ENCODE assay signal across 8 cellular contexts in genomic region chr9:128899566-128900322, GRCh38. TPM values are rescaled to one million over a fixed set of nuclear protein-coding genes. Genes with fewer than 3 reads are reported as not detected.
DNase-seq lines count a peak whose midpoint lies in the region; ATAC-seq and TF ChIP-seq lines count a peak whose summit lies in the region.

No MANE protein-coding gene starts in this region.

- BruUV-seq in mammary epithelial cell (replicated peaks; lab: Mats Ljungman, UMichigan): TSS peak; percentile 95

- TF ChIP-seq CTCF in NB4 (IDR thresholded peaks at IDR 0.05; ENCODE audit: low read depth, low read length): no peak
- TF ChIP-seq CTCF in mammary epithelial cell (conservative IDR thresholded peaks at IDR 0.05 in 1 of 2, IDR thresholded peaks at IDR 0.05 in 1 of 2; ENCODE audit: extremely low read depth in 1 of 2, insufficient read depth in 1 of 2, low read depth in 1 of 2, low read length in 2 of 2): peak in 1 of 2 donors; percentile 28
- TF ChIP-seq CTCF in ovary (IDR thresholded peaks at IDR 0.05): no peak

- H3K4me3 Mint-ChIP-seq in CD4-positive, alpha-beta memory T cell: peak overlapping the region in 7 of 8 donors; percentile 58 to 82 (median 63)
- peak overlapping the region; percentile 80 for H3K4me3 Mint-ChIP-seq in natural killer cell treated with Interleukin-12 subunit alpha and Interleukin-12 subunit beta and Interleukin-15 and Interleukin-18, amount 100 ng/mL, for 72 hours

- WGBS in mammary epithelial cell (ENCODE audit: low coverage, missing lambda C conversion rate): 17% methylated on average over 8 of the region's 8 CpGs
- WGBS in ovary, 3 donors: 70 to 74% (median 70%) methylated on average over 8 of the region's 8 CpGs

- peaks cover 7% of the 10 kb centered on the region for H3K36me3 ChIP-seq in CD4-positive, alpha-beta memory T cell (ENCODE audit: insufficient read depth, low read length)
- H3K36me3 ChIP-seq in mammary epithelial cell (ENCODE audit: insufficient read depth, low read length) (peaks cover 27% of the 10 kb centered on the region), ovary (no peaks in the 10 kb centered on the region)

- H3K4me1 Mint-ChIP-seq in CD4-positive, alpha-beta memory T cell: peaks cover 45 to 92% (median 72%) of the 10 kb centered on the region in 4 donors
- peaks cover 47 to 54% of the 10 kb centered on the region in 2 donors for H3K4me1 Mint-ChIP-seq in natural killer cell treated with Interleukin-12 subunit alpha and Interleukin-12 subunit beta and Interleukin-15 and Interleukin-18, amount 100 ng/mL, for 72 hours (ENCODE audit: low read depth in 2 of 2)

- no peak overlapping the region for H3K4me3 ChIP-seq in CD4-positive, alpha-beta memory T cell (ENCODE audit: low read length in 2 of 2)
- H3K4me3 ChIP-seq in NB4 (ENCODE audit: low read depth, low read length) (no peak overlapping the region), mammary epithelial cell (replicated peaks in 1 of 3; ENCODE audit: insufficient read depth in 1 of 3, low read depth in 2 of 3, low read length in 3 of 3) (no peak overlapping the region), ovary (no peak overlapping the region)

- ATAC-seq in natural killer cell treated with Interleukin-12 subunit alpha and Interleukin-12 subunit beta and Interleukin-15 and Interleukin-18, amount 100 ng/mL, for 72 hours: peak; percentile 48 to 77

- dilution Hi-C loops in mammary epithelial cell (cut with HindIII; ENCODE audit: low sequenced_read_pairs): no loop called here

- H3K27me3 Mint-ChIP-seq in CD4-positive, alpha-beta memory T cell: no peaks in the 10 kb centered on the region
- no peaks in the 10 kb centered on the region for H3K27me3 Mint-ChIP-seq in natural killer cell treated with Interleukin-12 subunit alpha and Interleukin-12 subunit beta and Interleukin-15 and Interleukin-18, amount 100 ng/mL, for 72 hours

- intact Hi-C loops in CD4-positive, alpha-beta memory T cell (cut with micrococcal nuclease): no loop called here
- intact Hi-C loops in mammary epithelial cell (cut with micrococcal nuclease) (no loop called here), ovary (cut with DNase I) (no loop called here)

- no peaks in the 10 kb centered on the region for H3K27me3 ChIP-seq in CD4-positive, alpha-beta memory T cell (ENCODE audit: insufficient read depth, low read length)
- H3K27me3 ChIP-seq in mammary epithelial cell (ENCODE audit: insufficient read depth, low read length) (no peaks in the 10 kb centered on the region), ovary (no peaks in the 10 kb centered on the region)

- no peaks in the 10 kb centered on the region for H3K9me3 Mint-ChIP-seq in CD4-positive, alpha-beta memory T cell
- H3K9me3 Mint-ChIP-seq in natural killer cell treated with Interleukin-12 subunit alpha and Interleukin-12 subunit beta and Interleukin-15 and Interleukin-18, amount 100 ng/mL, for 72 hours: no peaks in the 10 kb centered on the region

- no peaks in the 10 kb centered on the region for H3K9me3 ChIP-seq in CD4-positive, alpha-beta memory T cell (ENCODE audit: control insufficient read depth in 1 of 2, low read length in 2 of 2)
- H3K9me3 ChIP-seq in mammary epithelial cell (replicated peaks; ENCODE audit: insufficient read depth, low read length): no peaks in the 10 kb centered on the region
- no peaks in the 10 kb centered on the region for H3K9me3 ChIP-seq in ovary

- in situ Hi-C loops in mammary epithelial cell (cut with MboI; ENCODE audit: low sequenced_read_pairs in 2 of 2): no loop called here
- in situ Hi-C loops in G401 (cut with HindIII; ENCODE audit: low sequenced_read_pairs): no loop called here

- H3K27ac Mint-ChIP-seq in CD4-positive, alpha-beta memory T cell: peak overlapping the region; percentile 84 to 99 (median 96)
- peak overlapping the region; percentile 91 for H3K27ac Mint-ChIP-seq in natural killer cell treated with Interleukin-12 subunit alpha and Interleukin-12 subunit beta and Interleukin-15 and Interleukin-18, amount 100 ng/mL, for 72 hours

- CTCF ChIA-PET in CD4-positive, alpha-beta memory T cell (lab: Charles Lee; ENCODE audit: partially characterized antibody): interaction anchor here (1.0 to 2.7 kb wide), 4 partner anchors 17 to 36 kb away, joined by 3 to 8 read pairs (median 5); partner anchors contain the start of genes KYAT1 and LRRC8A
- CTCF ChIA-PET in mammary epithelial cell (lab: Charles Lee; ENCODE audit: low non-redundant PET): no interaction called here

- H4K20me1 ChIP-seq in mammary epithelial cell (ENCODE audit: insufficient read depth, low read length): no peaks in the 10 kb centered on the region

- peak overlapping the region; percentile 59 for H3K27ac ChIP-seq in CD4-positive, alpha-beta memory T cell (ENCODE audit: low read depth, low read length)
- H3K27ac ChIP-seq in mammary epithelial cell (ENCODE audit: insufficient read depth, low read depth, low read length): peak overlapping the region; percentile 82
- H3K27ac ChIP-seq in ovary: no peak overlapping the region

- no peak overlapping the region for H3K4me2 ChIP-seq in mammary epithelial cell (ENCODE audit: insufficient read depth, low read depth, low read length)

- H2AFZ ChIP-seq in mammary epithelial cell (ENCODE audit: low read depth, low read length): no peak overlapping the region

- no peak for TF ChIP-seq EP300 in ovary (IDR thresholded peaks at IDR 0.05)

- DNase-seq in CD4-positive, alpha-beta memory T cell: peak in 3 of 5 donors; percentile 22 to 26 (median 26)
- DNase-seq in NB4 (ENCODE audit: low read depth) (peak; percentile 93), mammary epithelial cell (peak; percentile 91), RKO (ENCODE audit: low spot score) (no peak), G401 (ENCODE audit: low spot score) (no peak), NAMALWA (ENCODE audit: low spot score) (no peak), ovary (no peak)
- no peak for DNase-seq in natural killer cell treated with Interleukin-12 subunit alpha and Interleukin-12 subunit beta and Interleukin-15 and Interleukin-18, amount 100 ng/mL, for 72 hours (ENCODE audit: low spot score)

- peaks cover 77% of the 10 kb centered on the region for H3K79me2 ChIP-seq in mammary epithelial cell (ENCODE audit: insufficient read depth, low read length)

- TF ChIP-seq POLR2A in NB4 (IDR thresholded peaks at IDR 0.05; ENCODE audit: extremely low read depth, insufficient read length): no peak
- TF ChIP-seq POLR2A in ovary (IDR thresholded peaks at IDR 0.05): no peak

- H3K4me1 ChIP-seq in CD4-positive, alpha-beta memory T cell (ENCODE audit: insufficient read depth, low read length): peaks cover 97% of the 10 kb centered on the region
- H3K4me1 ChIP-seq in mammary epithelial cell (ENCODE audit: insufficient read depth, low read length): peaks cover 72% of the 10 kb centered on the region
- no peaks in the 10 kb centered on the region for H3K4me1 ChIP-seq in ovary (ENCODE audit: insufficient read depth)

- H3K9ac ChIP-seq in mammary epithelial cell (ENCODE audit: insufficient read depth, low read length): peak overlapping the region; percentile 57

- POLR2A ChIA-PET in CD4-positive, alpha-beta memory T cell (lab: Charles Lee; ENCODE audit: partially characterized antibody): interaction anchor here (0.8 to 12.5 kb wide), 4 partner anchors 11 to 17 kb away, joined by 4 to 110 read pairs (median 6); partner anchors contain the start of genes KYAT1 and LRRC8A

- H3K36me3 Mint-ChIP-seq in CD4-positive, alpha-beta memory T cell: peaks cover 22 to 23% of the 10 kb centered on the region in 2 donors
- no peaks in the 10 kb centered on the region for H3K36me3 Mint-ChIP-seq in natural killer cell treated with Interleukin-12 subunit alpha and Interleukin-12 subunit beta and Interleukin-15 and Interleukin-18, amount 100 ng/mL, for 72 hours

RNA-seq across cellular contexts. Expression of gene LRRC8A, which starts 17.8 kb away (rescaled TPM):
- 10 to 100 TPM; 24.4 to 26.4 TPM for total RNA-seq in CD4-positive, alpha-beta memory T cell
- 10 to 100 TPM; 18.7 to 40.6 TPM for polyA plus RNA-seq in CD4-positive, alpha-beta memory T cell
- 100 to 1,000 TPM; 155 to 206 TPM for total RNA-seq in mammary epithelial cell
- 128 TPM for polyA plus RNA-seq in mammary epithelial cell
- 227 TPM for polyA minus RNA-seq in mammary epithelial cell
- 10 to 100 TPM; 25.6 to 28.2 TPM for total RNA-seq in natural killer cell treated with Interleukin-12 subunit alpha and Interleukin-12 subunit beta and Interleukin-15 and Interleukin-18, amount 100 ng/mL, for 72 hours
- total RNA-seq in G401 (2014; rRNA removed; shearing (Covaris generic)): 19.6 and 38.7 TPM in 2 replicates
- 10 to 100 TPM; 18.1 to 39.7 (median 26.4) TPM for total RNA-seq in ovary
- 10 to 100 TPM; 21.2 to 28.5 TPM for polyA plus RNA-seq in ovary

RNA-seq across cellular contexts. Expression of gene KYAT1, which starts 18.0 kb away (rescaled TPM):
- 10 to 100 TPM in 1 of 2 experiments, 1 to 10 TPM in 1; 9.8 to 12.4 TPM for total RNA-seq in CD4-positive, alpha-beta memory T cell
- polyA plus RNA-seq in CD4-positive, alpha-beta memory T cell: 10 to 100 TPM; 11.0 to 11.6 TPM
- total RNA-seq in mammary epithelial cell (10 to 100 TPM; 10.2 to 11.5 TPM), ovary (10 to 100 TPM in 1 of 7 donors, 1 to 10 TPM in 6; 4.6 to 10.2 (median 6.1) TPM)
- polyA plus RNA-seq in mammary epithelial cell (13.5 TPM), ovary (1 to 10 TPM; 4.2 to 5.8 TPM)
- 13.4 TPM for polyA minus RNA-seq in mammary epithelial cell
- 10 to 100 TPM in 1 of 2 donors, 1 to 10 TPM in 1; 6.7 to 19.9 TPM for total RNA-seq in natural killer cell treated with Interleukin-12 subunit alpha and Interleukin-12 subunit beta and Interleukin-15 and Interleukin-18, amount 100 ng/mL, for 72 hours
- 10.5 and 14.8 TPM in 2 replicates for total RNA-seq in G401 (2014; rRNA removed; shearing (Covaris generic))

RNA-seq across cellular contexts. Expression of gene PHYHD1, which starts 21.0 kb away (rescaled TPM):
- 1 to 10 TPM; 1.7 to 2.2 TPM for total RNA-seq in CD4-positive, alpha-beta memory T cell
- polyA plus RNA-seq in CD4-positive, alpha-beta memory T cell: not detected
- 1 to 10 TPM; 2.5 to 4.7 TPM for total RNA-seq in mammary epithelial cell
- polyA plus RNA-seq in mammary epithelial cell: 1.8 TPM
- polyA minus RNA-seq in mammary epithelial cell: 21.9 TPM
- total RNA-seq in natural killer cell treated with Interleukin-12 subunit alpha and Interleukin-12 subunit beta and Interleukin-15 and Interleukin-18, amount 100 ng/mL, for 72 hours: 1 to 10 TPM in 1 of 2 donors, under 1 TPM in 1; 0.24 to 1.1 TPM
- 13.8 and 17.6 TPM in 2 replicates for total RNA-seq in G401 (2014; rRNA removed; shearing (Covaris generic))
- 10 to 100 TPM; 24.8 to 63.9 (median 43.1) TPM for total RNA-seq in ovary
- 10 to 100 TPM; 41.1 to 50.4 TPM for polyA plus RNA-seq in ovary

RNA-seq across cellular contexts. Expression of gene DOLK, which starts 47.7 kb away (rescaled TPM):
- total RNA-seq in CD4-positive, alpha-beta memory T cell: 10 to 100 TPM in 1 of 2 experiments, 1 to 10 TPM in 1; 9.9 to 12.9 TPM
- polyA plus RNA-seq in CD4-positive, alpha-beta memory T cell: 10 to 100 TPM in 1 of 2 donors, 1 to 10 TPM in 1; 9.1 to 11.7 TPM
- total RNA-seq in mammary epithelial cell (10 to 100 TPM; 22.0 TPM), ovary (10 to 100 TPM in 5 of 7 donors, 1 to 10 TPM in 2; 6.1 to 14.9 (median 12.6) TPM)
- polyA plus RNA-seq in mammary epithelial cell (41.3 TPM), ovary (10 to 100 TPM in 1 of 2 donors, 1 to 10 TPM in 1; 9.5 to 12.0 TPM)
- polyA minus RNA-seq in mammary epithelial cell: 33.3 TPM
- 10 to 100 TPM in 1 of 2 donors, 1 to 10 TPM in 1; 8.7 to 11.5 TPM for total RNA-seq in natural killer cell treated with Interleukin-12 subunit alpha and Interleukin-12 subunit beta and Interleukin-15 and Interleukin-18, amount 100 ng/mL, for 72 hours
- 33.7 and 38.6 TPM in 2 replicates for total RNA-seq in G401 (2014; rRNA removed; shearing (Covaris generic))

RNA-seq across cellular contexts. Expression of gene NUP188, which starts 47.8 kb away (rescaled TPM):
- 10 to 100 TPM; 70.1 to 70.8 TPM for total RNA-seq in CD4-positive, alpha-beta memory T cell
- 10 to 100 TPM; 27.2 to 39.4 TPM for polyA plus RNA-seq in CD4-positive, alpha-beta memory T cell
- total RNA-seq in mammary epithelial cell (10 to 100 TPM; 51.0 to 62.2 TPM), ovary (10 to 100 TPM; 12.5 to 43.8 (median 30.7) TPM)
- polyA plus RNA-seq in mammary epithelial cell (67.7 TPM), ovary (10 to 100 TPM; 10.6 to 25.1 TPM)
- polyA minus RNA-seq in mammary epithelial cell: 257 TPM
- 100 to 1,000 TPM; 103 to 143 TPM for total RNA-seq in natural killer cell treated with Interleukin-12 subunit alpha and Interleukin-12 subunit beta and Interleukin-15 and Interleukin-18, amount 100 ng/mL, for 72 hours
- 33.2 and 68.6 TPM in 2 replicates for total RNA-seq in G401 (2014; rRNA removed; shearing (Covaris generic))

Comparison
In these comparisons a context has a peak if more than half of its experiments do, and no peak if none do; other contexts are left out.
1. DNase-seq: peak in CD4-positive, alpha-beta memory T cell (3 of 5), NB4 (single experiment) and mammary epithelial cell (single experiment); none in natural killer cell treated with Interleukin-12 subunit alpha and Interleukin-12 subunit beta and Interleukin-15 and Interleukin-18, amount 100 ng/mL, for 72 hours (single experiment), RKO (single experiment), G401 (single experiment), NAMALWA (single experiment) and ovary (0 of 5).
2. H3K27ac ChIP-seq: peak in CD4-positive, alpha-beta memory T cell (single experiment) and mammary epithelial cell (single experiment); none in ovary (0 of 2).